In the genomic region with DNA sequence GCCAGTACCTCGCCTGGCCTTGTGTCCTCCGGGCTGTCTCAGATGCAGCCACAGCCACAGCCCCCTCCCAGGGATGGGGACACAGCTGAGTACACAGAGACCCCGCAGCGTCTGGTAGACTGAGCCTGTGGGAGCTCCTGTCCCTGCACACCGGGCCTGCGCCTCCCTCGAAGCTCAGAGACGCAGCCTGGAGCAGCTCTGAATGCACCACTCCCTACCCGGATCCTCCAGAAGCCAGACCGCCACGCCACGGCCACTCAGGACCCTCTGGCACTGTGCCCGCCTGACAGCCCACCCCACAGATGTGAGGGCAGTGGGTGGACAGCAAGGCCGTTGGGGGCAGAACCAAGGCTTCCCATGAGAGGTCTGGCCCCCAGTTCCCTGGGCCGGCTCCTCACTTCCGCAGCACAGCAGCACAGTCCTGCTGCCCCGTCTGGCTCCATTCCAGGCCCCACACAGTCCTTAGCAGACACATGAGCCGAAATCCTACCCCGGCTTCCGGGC, we compare ENCODE assay signal across 22 cellular contexts. TPM values are rescaled to one million over a fixed set of nuclear protein-coding genes. Genes with fewer than 3 reads are reported as not detected.
DNase-seq lines count a peak whose midpoint lies in the region; ATAC-seq and TF ChIP-seq lines count a peak whose summit lies in the region.
"Had no signal": no experiment of that assay in that cellular context is flagged by ENCODE, and none has a peak within 500 bp of the region (broad histone marks: within the 10 kb centered on the region; RNA-seq: fewer than 3 reads in every experiment).

No MANE protein-coding gene starts in this region.

- no peaks in the 10 kb centered on the region for H3K36me3 ChIP-seq in left ventricle myocardium inferior
- H3K36me3 ChIP-seq in right atrium auricular region: no peaks in the 10 kb centered on the region
- H3K36me3 ChIP-seq in spleen: no peaks in the 10 kb centered on the region
- H3K36me3 ChIP-seq: BE2C had no signal

- H3K9me3 ChIP-seq in left ventricle myocardium inferior (replicated peaks) (no peaks in the 10 kb centered on the region), right atrium auricular region (no peaks in the 10 kb centered on the region), T-helper 17 cell (ENCODE audit: control insufficient read depth, low read length, poor library complexity, severe bottlenecking) (no peaks in the 10 kb centered on the region), spleen (no peaks in the 10 kb centered on the region)
- H3K9me3 ChIP-seq: BE2C had no signal

- H3K9me3 Mint-ChIP-seq in nephron progenitor cell: no peaks in the 10 kb centered on the region

- intact Hi-C loops in left ventricle myocardium inferior (cut with micrococcal nuclease): no loop called here
- intact Hi-C loops in spleen (cut with DNase I; ENCODE audit: low total_unique reads): no loop called here

- TF ChIP-seq CTCF in left ventricle myocardium inferior (IDR thresholded peaks at IDR 0.05; ENCODE audit: borderline replicate concordance) (no peak), right atrium auricular region (IDR thresholded peaks at IDR 0.05) (no peak), nephron progenitor cell (IDR thresholded peaks at IDR 0.05) (no peak), spleen (IDR thresholded peaks at IDR 0.05 in 8 of 11, conservative IDR thresholded peaks at IDR 0.05 in 3 of 11) (no peak)

- DNase-seq in left ventricle myocardium inferior: no peak
- no peak for DNase-seq in right atrium auricular region (ENCODE audit: low spot score)
- DNase-seq in T-helper 17 cell: no peak
- no peak for DNase-seq in nephron progenitor cell
- peak; percentile 69 for DNase-seq in spleen
- DNase-seq in NCI-H146 (lab: John Stamatoyannopoulos, UW): no peak
- DNase-seq in iPS-NIHi7 (ENCODE audit: extremely low spot score): no peak
- DNase-seq: BE2C; CD4-positive, alpha-beta memory T cell; DMS153; GDM1; NCI-H2029 treated with DMSO at 0.1 percent for 48 hours; NCI-H2171; NCI-H446; NCI-H526 treated with DMSO at 0.1 percent for 48 hours; SHP77 treated with DMSO at 0.1 percent for 48 hours had no signal

- H3K4me1 ChIP-seq in left ventricle myocardium inferior (peaks cover 31% of the 10 kb centered on the region), right atrium auricular region (peaks cover 0 to 22% of the 10 kb centered on the region in 2 donors), spleen (peaks cover 0 to 13% (median 0%) of the 10 kb centered on the region in 6 donors)
- H3K4me1 ChIP-seq: BE2C had no signal

- 85 to 90% (median 86%) methylated on average over 9 to 20 of the region's 20 CpGs for WGBS in spleen, 5 donors

- H3K27me3 ChIP-seq in left ventricle myocardium inferior (ENCODE audit: low read depth): peaks cover 5% of the 10 kb centered on the region
- H3K27me3 ChIP-seq in right atrium auricular region: no peaks in the 10 kb centered on the region
- peaks cover 0 to 75% (median 6%) of the 10 kb centered on the region in 7 donors for H3K27me3 ChIP-seq in spleen (replicated peaks in 1 of 7)
- H3K27me3 ChIP-seq: BE2C had no signal

- H3K27ac ChIP-seq in left ventricle myocardium inferior (replicated peaks) (peak overlapping the region; percentile 80), right atrium auricular region (no peak overlapping the region), spleen (no peak overlapping the region)
- H3K27ac ChIP-seq: HL-60 had no signal

- no peak for ATAC-seq in T-helper 17 cell
- ATAC-seq in HG03097 (IDR thresholded peaks at IDR 0.05; ENCODE audit: low FRiP score, unreplicated experiment): no peak

- H3K27me3 Mint-ChIP-seq in T-helper 17 cell: peaks cover 38% of the 10 kb centered on the region
- no peaks in the 10 kb centered on the region for H3K27me3 Mint-ChIP-seq in nephron progenitor cell (ENCODE audit: low read depth, poor library complexity)

- H3K36me3 Mint-ChIP-seq in T-helper 17 cell (ENCODE audit: low read depth): peaks cover 2% of the 10 kb centered on the region
- peaks cover 4% of the 10 kb centered on the region for H3K36me3 Mint-ChIP-seq in nephron progenitor cell (ENCODE audit: low read depth)
- H3K36me3 Mint-ChIP-seq: CD4-positive, alpha-beta memory T cell had no signal

- no peak for TF ChIP-seq POLR2A in spleen (IDR thresholded peaks at IDR 0.05)

- H3K4me3 ChIP-seq in left ventricle myocardium inferior (no peak overlapping the region), right atrium auricular region (no peak overlapping the region), spleen (no peak overlapping the region)

- H3K4me3 Mint-ChIP-seq in T-helper 17 cell (no peak overlapping the region), nephron progenitor cell (no peak overlapping the region)
- H3K4me3 Mint-ChIP-seq: CD4-positive, alpha-beta memory T cell had no signal

- H3K4me1 Mint-ChIP-seq in T-helper 17 cell: peaks cover 2% of the 10 kb centered on the region
- H3K4me1 Mint-ChIP-seq in nephron progenitor cell: peaks cover 24% of the 10 kb centered on the region
- H3K4me1 Mint-ChIP-seq: CD4-positive, alpha-beta memory T cell had no signal

- H3K27ac Mint-ChIP-seq in T-helper 17 cell: peak overlapping the region; percentile 34
- H3K27ac Mint-ChIP-seq in nephron progenitor cell: peak overlapping the region; percentile 54
- H3K27ac Mint-ChIP-seq: CD4-positive, alpha-beta memory T cell had no signal

RNA-seq across cellular contexts. Expression of a gene that starts 40.8 kb away (rescaled TPM):
- total RNA-seq in left ventricle myocardium inferior (0.05 TPM), right atrium auricular region (under 1 TPM; 0.11 to 0.28 TPM), T-helper 17 cell (not detected), spleen (under 1 TPM in 3 of 7 donors, not detected in 4; 0.15 to 0.34 (median 0.26) TPM)
- polyA plus RNA-seq in spleen: not detected
- total RNA-seq: CD4-positive, alpha-beta memory T cell; Daoy; HT1080; M059J; OCI-LY7 had no signal
- polyA plus RNA-seq: CD4-positive, alpha-beta memory T cell had no signal

RNA-seq across cellular contexts. Expression of a gene that starts 45.6 kb away (rescaled TPM):
- 13.4 TPM for total RNA-seq in left ventricle myocardium inferior
- total RNA-seq in right atrium auricular region: 1 to 10 TPM; 7.5 to 9.2 TPM
- 100 to 1,000 TPM in 1 of 2 donors, 10 to 100 TPM in 1; 87.6 to 112 TPM for total RNA-seq in T-helper 17 cell
- 10 to 100 TPM; 39.3 to 72.7 (median 62.8) TPM for total RNA-seq in spleen
- polyA plus RNA-seq in spleen: 100 to 1,000 TPM in 2 of 3 donors, 10 to 100 TPM in 1; 62.9 to 156 (median 139) TPM
